In the genomic region with DNA sequence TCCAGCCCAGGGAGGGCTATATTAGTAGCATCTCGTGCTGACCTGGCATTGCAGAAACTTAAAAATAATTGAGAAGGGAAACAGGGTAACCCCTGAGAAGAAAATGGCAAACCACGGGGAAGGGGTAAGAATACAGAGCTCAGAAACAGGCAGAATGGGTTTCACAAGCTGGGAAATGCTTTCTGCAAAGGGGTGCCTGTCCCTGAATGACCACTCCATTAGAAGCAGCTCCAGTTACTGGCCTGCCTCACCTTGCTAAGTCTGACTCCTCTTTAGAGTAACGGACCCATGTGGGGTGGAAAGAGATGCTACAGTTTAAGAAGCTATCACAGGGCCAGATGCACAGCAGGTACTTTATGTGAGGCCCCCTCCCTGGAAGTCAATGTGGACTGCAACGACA, we compare ENCODE assay signal across 12 cellular contexts. TPM values are rescaled to one million over a fixed set of nuclear protein-coding genes. Genes with fewer than 3 reads are reported as not detected.
DNase-seq lines count a peak whose midpoint lies in the region; ATAC-seq, FAIRE-seq and TF ChIP-seq lines count a peak whose summit lies in the region.
"Had no signal": no experiment of that assay in that cellular context is flagged by ENCODE, and none has a peak within 500 bp of the region (broad histone marks: within the 10 kb centered on the region; RNA-seq: fewer than 3 reads in every experiment).

No MANE protein-coding gene starts in this region.

- no peaks in the 10 kb centered on the region for H3K9me3 Mint-ChIP-seq in astrocyte (ENCODE audit: unreplicated experiment)
- H3K9me3 Mint-ChIP-seq in natural killer cell = no peaks in the 10 kb centered on the region

- H3K4me3 Mint-ChIP-seq in astrocyte (ENCODE audit: unreplicated experiment) (peak overlapping the region; percentile 97), natural killer cell (peak overlapping the region; percentile 35)

- CTCF ChIA-PET in A549 (lab: Yijun Ruan, JAX) = no interaction called here

- peak overlapping the region; percentile 98; the same call in 2 of the 3 replicates for H3K4me2 ChIP-seq in A549
- H3K4me2 ChIP-seq in astrocyte (ENCODE audit: low read length) = peak overlapping the region; percentile 98

- H3K36me3 Mint-ChIP-seq in astrocyte (ENCODE audit: low read depth, unreplicated experiment) (peaks cover 22% of the 10 kb centered on the region), natural killer cell (peaks cover 10% of the 10 kb centered on the region)

- POLR2A ChIA-PET in A549 (lab: Yijun Ruan, JAX) = no interaction called here

- no peak for TF ChIP-seq RAD21 in A549 (conservative IDR thresholded peaks at IDR 0.05 in 1 of 2, IDR thresholded peaks at IDR 0.05 in 1 of 2)

- H3K4me1 Mint-ChIP-seq in astrocyte (ENCODE audit: low read depth, unreplicated experiment) (peaks cover 46% of the 10 kb centered on the region), natural killer cell (peaks cover 75 to 87% of the 10 kb centered on the region in 2 donors)

- no peak overlapping the region for H2AFZ ChIP-seq in astrocyte (ENCODE audit: low read depth, low read length)

- WGBS in A549 (ENCODE audit: missing lambda C conversion rate) = 88% methylated on average over 4 of the region's 4 CpGs

- FAIRE-seq in A549 (lab: Jason Lieb, UNC) (no peak), GM12892 (lab: Jason Lieb, UNC) (no peak), astrocyte (lab: Jason Lieb, UNC) (no peak), urothelium cell line (lab: Jason Lieb, UNC) (no peak)
- FAIRE-seq: endometrium, pancreas had no signal

- TF ChIP-seq EP300 in A549 (IDR thresholded peaks at IDR 0.05) = no peak

- H3K4me3 ChIP-seq in A549 (no peak overlapping the region), astrocyte (ENCODE audit: insufficient read depth, low read depth, low read length) (peak overlapping the region; percentile 84)

- TF ChIP-seq POLR2A in A549 (IDR thresholded peaks at IDR 0.05; ENCODE audit: low read length) (no peak), GM12892 (IDR thresholded peaks at IDR 0.05; ENCODE audit: low read depth, low read length) (peak; percentile 10; the same call in 1 of the 2 replicates)

- H3K27ac Mint-ChIP-seq in astrocyte (ENCODE audit: unreplicated experiment) (peak overlapping the region; percentile 28), natural killer cell (peak overlapping the region; percentile 98 to 99)

- DNase-seq in A549 (ENCODE audit: low read depth in 1 of 2, low spot score in 1 of 2) (no peak), GM12892 (ENCODE audit: insufficient read length) (no peak), astrocyte (ENCODE audit: low read depth) (no peak), natural killer cell (no peak), NCI-H2029 treated with DMSO at 0.1 percent for 48 hours (lab: John Stamatoyannopoulos, UW) (no peak), urothelium cell line (ENCODE audit: low spot score) (no peak), DMS53 treated with DMSO at 0.1 percent for 48 hours (lab: John Stamatoyannopoulos, UW; ENCODE audit: unreplicated experiment) (no peak)
- DNase-seq: activated effector memory CD4-positive, alpha-beta T cell treated with anti-CD3 and anti-CD28 coated beads, Interleukin-2, amount 50 U/mL, for 16 hours; NCI-H1436 had no signal

- H3K9me3 ChIP-seq in A549 = no peaks in the 10 kb centered on the region
- H3K9me3 ChIP-seq in astrocyte (ENCODE audit: insufficient read depth, low read depth, low read length) = no peaks in the 10 kb centered on the region
- H3K9me3 ChIP-seq: pancreas had no signal

- ATAC-seq in A549 (no peak), natural killer cell (no peak), HG03196 (IDR thresholded peaks at IDR 0.05; ENCODE audit: unreplicated experiment) (no peak)
- ATAC-seq: pancreas had no signal

- peaks cover 41% of the 10 kb centered on the region for H3K36me3 ChIP-seq in astrocyte (ENCODE audit: insufficient read depth, low read length)

- peak overlapping the region; percentile 84 for H3K9ac ChIP-seq in astrocyte (ENCODE audit: low read length)

- H3K4me1 ChIP-seq in A549 (peaks cover 23% of the 10 kb centered on the region), astrocyte (ENCODE audit: insufficient read depth, low read length) (peaks cover 51% of the 10 kb centered on the region)

- H3K27me3 ChIP-seq in astrocyte (ENCODE audit: insufficient read depth, low read length) = no peaks in the 10 kb centered on the region
- H3K27me3 ChIP-seq: pancreas had no signal

- peaks cover 69% of the 10 kb centered on the region for H4K20me1 ChIP-seq in astrocyte (ENCODE audit: insufficient read depth, low read length)

- TF ChIP-seq CTCF in A549 (IDR thresholded peaks at IDR 0.05) = no peak
- TF ChIP-seq CTCF in astrocyte (IDR thresholded peaks at IDR 0.05; ENCODE audit: insufficient read depth, low read depth, low read length) = no peak
- TF ChIP-seq CTCF in natural killer cell (IDR thresholded peaks at IDR 0.05) = no peak

- H3K79me2 ChIP-seq in astrocyte (ENCODE audit: insufficient read depth, low read length) = peaks cover 71% of the 10 kb centered on the region

- no peaks in the 10 kb centered on the region for H3K27me3 Mint-ChIP-seq in astrocyte (ENCODE audit: low read depth, unreplicated experiment)
- H3K27me3 Mint-ChIP-seq in natural killer cell (ENCODE audit: low read depth in 2 of 2) = no peaks in the 10 kb centered on the region

- intact Hi-C loops in natural killer cell (cut with micrococcal nuclease) = no loop called here

- no peak overlapping the region for H3K27ac ChIP-seq in A549
- no peak overlapping the region for H3K27ac ChIP-seq in astrocyte (ENCODE audit: low read depth, low read length)
- H3K27ac ChIP-seq: pancreas had no signal

TF ChIP-seq in A549, 52 proteins besides CTCF, POLR2A, EP300 and RAD21:
- TF ChIP-seq, protein P1, sequence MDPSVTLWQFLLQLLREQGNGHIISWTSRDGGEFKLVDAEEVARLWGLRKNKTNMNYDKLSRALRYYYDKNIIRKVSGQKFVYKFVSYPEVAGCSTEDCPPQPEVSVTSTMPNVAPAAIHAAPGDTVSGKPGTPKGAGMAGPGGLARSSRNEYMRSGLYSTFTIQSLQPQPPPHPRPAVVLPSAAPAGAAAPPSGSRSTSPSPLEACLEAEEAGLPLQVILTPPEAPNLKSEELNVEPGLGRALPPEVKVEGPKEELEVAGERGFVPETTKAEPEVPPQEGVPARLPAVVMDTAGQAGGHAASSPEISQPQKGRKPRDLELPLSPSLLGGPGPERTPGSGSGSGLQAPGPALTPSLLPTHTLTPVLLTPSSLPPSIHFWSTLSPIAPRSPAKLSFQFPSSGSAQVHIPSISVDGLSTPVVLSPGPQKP (IDR thresholded peaks at IDR 0.05; ENCODE audit: low read depth, low read length) = no peak
- TF ChIP-seq, protein P2, sequence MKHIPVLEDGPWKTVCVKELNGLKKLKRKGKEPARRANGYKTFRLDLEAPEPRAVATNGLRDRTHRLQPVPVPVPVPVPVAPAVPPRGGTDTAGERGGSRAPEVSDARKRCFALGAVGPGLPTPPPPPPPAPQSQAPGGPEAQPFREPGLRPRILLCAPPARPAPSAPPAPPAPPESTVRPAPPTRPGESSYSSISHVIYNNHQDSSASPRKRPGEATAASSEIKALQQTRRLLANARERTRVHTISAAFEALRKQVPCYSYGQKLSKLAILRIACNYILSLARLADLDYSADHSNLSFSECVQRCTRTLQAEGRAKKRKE (CRISPR knock-in tag; IDR thresholded peaks at IDR 0.05; ENCODE audit: low read depth) = no peak
- no peak for TF ChIP-seq ZNF302 (CRISPR knock-in tag; IDR thresholded peaks at IDR 0.05)
- no peak for TF ChIP-seq EHMT2 (IDR thresholded peaks at IDR 0.05; ENCODE audit: low read depth)
- TF ChIP-seq, protein P3, sequence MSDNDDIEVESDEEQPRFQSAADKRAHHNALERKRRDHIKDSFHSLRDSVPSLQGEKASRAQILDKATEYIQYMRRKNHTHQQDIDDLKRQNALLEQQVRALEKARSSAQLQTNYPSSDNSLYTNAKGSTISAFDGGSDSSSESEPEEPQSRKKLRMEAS (IDR thresholded peaks at IDR 0.05) = no peak
- TF ChIP-seq, protein P4, sequence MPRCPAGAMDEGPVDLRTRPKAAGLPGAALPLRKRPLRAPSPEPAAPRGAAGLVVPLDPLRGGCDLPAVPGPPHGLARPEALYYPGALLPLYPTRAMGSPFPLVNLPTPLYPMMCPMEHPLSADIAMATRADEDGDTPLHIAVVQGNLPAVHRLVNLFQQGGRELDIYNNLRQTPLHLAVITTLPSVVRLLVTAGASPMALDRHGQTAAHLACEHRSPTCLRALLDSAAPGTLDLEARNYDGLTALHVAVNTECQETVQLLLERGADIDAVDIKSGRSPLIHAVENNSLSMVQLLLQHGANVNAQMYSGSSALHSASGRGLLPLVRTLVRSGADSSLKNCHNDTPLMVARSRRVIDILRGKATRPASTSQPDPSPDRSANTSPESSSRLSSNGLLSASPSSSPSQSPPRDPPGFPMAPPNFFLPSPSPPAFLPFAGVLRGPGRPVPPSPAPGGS (IDR thresholded peaks at IDR 0.05) = no peak
- no peak for TF ChIP-seq CBX2 (IDR thresholded peaks at IDR 0.05; ENCODE audit: borderline replicate concordance, low read depth)
- TF ChIP-seq CHD4 (IDR thresholded peaks at IDR 0.05; ENCODE audit: borderline replicate concordance) = no peak
- TF ChIP-seq FOSB (CRISPR knock-in tag; IDR thresholded peaks at IDR 0.05) = no peak
- TF ChIP-seq TFCP2L1 (CRISPR knock-in tag; IDR thresholded peaks at IDR 0.05) = no peak

RNA-seq across cellular contexts. Expression of a gene that starts 2.5 kb away (rescaled TPM):
- polyA plus RNA-seq in A549 (2011; rRNA removed) (207 and 326 TPM in 2 replicates), A549 (2017; fragmentation: RNase III; extraction: RNeasy Plus Mini Kit Qiagen cat#74134 plus additional on column Dnase treatment) (251 to 278 TPM (median 266 TPM) in 3 replicates)
- polyA plus RNA-seq in A549 (2012; cell fraction: cytosol; rRNA removed) = 347 and 391 TPM in 2 replicates
- polyA plus RNA-seq in A549 (2012; cell fraction: nucleus; rRNA removed) = 453 and 488 TPM in 2 replicates
- 249 and 252 TPM in 2 replicates for polyA minus RNA-seq in A549 (2011; rRNA and poly(A)+ RNA removed)
- polyA plus RNA-seq in GM12892 (2012; ENCODE audit: missing spikeins) = 137 TPM
- total RNA-seq in astrocyte (558 and 620 TPM in 2 replicates), natural killer cell (100 to 1,000 TPM; 411 to 477 (median 468) TPM)
